In genomic region chr10:74431816-74432215, GRCh38 we compare ENCODE assay signal across 25 cellular contexts.
"Had no signal": no experiment of that assay in that cellular context is flagged by ENCODE, and none has a peak within 500 bp of the region (broad histone marks: within the 10 kb centered on the region; RNA-seq: fewer than 3 reads in every experiment).

No MANE protein-coding gene starts in this region.

- DNase-seq: stimulated activated CD4-positive, alpha-beta T cell treated with anti-CD3 and anti-CD28 coated beads, Interleukin-2, amount 100 ng/mL, for 48 hours; stimulated activated CD4-positive, alpha-beta T cell treated with anti-CD3 and anti-CD28 coated beads, Interleukin-4, amount 100 ng/mL, for 1 hour; stimulated activated CD4-positive, alpha-beta T cell treated with anti-CD3 and anti-CD28 coated beads, Interleukin-4, amount 100 ng/mL, for 24 hours; stimulated activated CD4-positive, alpha-beta T cell treated with anti-CD3 and anti-CD28 coated beads, Interleukin-4, amount 100 ng/mL, for 4 hours; stimulated activated CD8-positive, alpha-beta memory T cell treated with anti-CD3 and anti-CD28 coated beads, Interleukin-4, amount 100 ng/mL, for 48 hours; stimulated activated naive B cell treated with anti-CD40 and anti-IgM and Interleukin-4, amounts not matched to agents 10 μg/mL and 1 μg/mL and 100 μg/mL, for 72 hours; stimulated activated naive CD4-positive, alpha-beta T cell; stimulated activated naive CD4-positive, alpha-beta T cell treated with Interleukin-2 at 50 U/mL for 16 hours; stimulated activated naive CD8-positive, alpha-beta T cell treated with anti-CD3 and anti-CD28 coated beads, Interleukin-15, amount 100 ng/mL, for 72 hours; stimulated activated naive CD8-positive, alpha-beta T cell treated with anti-CD3 and anti-CD28 coated beads, Interleukin-15, Interleukin-2, amounts not matched to agents 100 U/mL and 50 U/mL, for 24 hours; stomach; substantia nigra; testis; thyroid gland; tibial artery; transverse colon; upper lobe of left lung; upper lobe of right lung; uterus had no signal

- H3K4me1 ChIP-seq: testis, tibial nerve, transverse colon, uterus had no signal

- ATAC-seq: stimulated activated effector memory CD8-positive, alpha-beta T cell treated with anti-CD3 and anti-CD28 coated beads, Interleukin-12 subunit alpha, Interleukin-12 subunit beta, amount 100 ng/mL, for 72 hours; stimulated activated memory B cell treated with anti-CD40 and anti-IgM and Interleukin-4, amounts not matched to agents 10 μg/mL and 1 μg/mL and 100 μg/mL, for 72 hours; stimulated activated naive B cell treated with anti-CD40 and anti-IgM and Interleukin-4, amounts not matched to agents 10 μg/mL and 1 μg/mL and 100 μg/mL, for 72 hours; stimulated activated naive CD8-positive, alpha-beta T cell treated with anti-CD3 and anti-CD28 coated beads, Interleukin-15, amount 100 ng/mL, for 72 hours; stimulated activated naive CD8-positive, alpha-beta T cell treated with anti-CD3 and anti-CD28 coated beads, Interleukin-15, Interleukin-2, amounts not matched to agents 100 U/mL and 50 U/mL, for 24 hours; upper lobe of right lung had no signal

- H3K27ac ChIP-seq: stomach, suprapubic skin, testis, thoracic aorta, tibial artery, tibial nerve, transverse colon, upper lobe of left lung, upper lobe of right lung, uterus, vagina had no signal

- H3K36me3 ChIP-seq: stomach, suprapubic skin, thoracic aorta, thyroid gland, tibial artery, tibial nerve, transverse colon, upper lobe of left lung, upper lobe of right lung, uterus, vagina had no signal

- H3K9me3 ChIP-seq: stomach, suprapubic skin, testis, thoracic aorta, thyroid gland, tibial artery, tibial nerve, transverse colon, upper lobe of left lung, upper lobe of right lung, uterus, vagina had no signal

- H3K27me3 ChIP-seq: stomach, suprapubic skin, testis, thyroid gland, tibial artery, tibial nerve, transverse colon, upper lobe of left lung, upper lobe of right lung, uterus, vagina had no signal

- H3K4me3 ChIP-seq: stomach, suprapubic skin, testis, thoracic aorta, thyroid gland, tibial artery, tibial nerve, transverse colon, upper lobe of left lung, upper lobe of right lung, uterus, vagina had no signal
